ENCODE assay signal across 10 cellular contexts in the genomic region with DNA sequence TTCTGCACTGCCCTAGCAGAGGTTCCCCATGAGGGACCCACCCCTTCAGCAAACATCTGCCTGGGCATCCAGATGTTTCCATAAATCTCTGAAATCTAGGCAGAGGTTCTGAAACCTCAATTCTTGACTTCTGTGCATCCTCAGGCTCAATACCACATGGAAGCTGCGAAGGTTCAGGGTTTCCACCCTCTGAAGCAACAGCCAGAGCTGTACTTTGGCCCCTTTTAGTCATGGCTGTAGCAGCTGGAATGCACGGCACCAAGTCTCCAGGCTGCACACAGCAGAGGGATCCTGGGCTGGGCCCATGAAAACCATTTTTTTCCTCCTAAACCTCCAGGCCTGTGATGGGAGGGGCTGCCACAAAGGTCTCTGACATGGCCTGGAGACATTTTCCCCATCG.
"Had no signal": no experiment of that assay in that cellular context is flagged by ENCODE, and none has a peak within 500 bp of the region (broad histone marks: within the 10 kb centered on the region; RNA-seq: fewer than 3 reads in every experiment).

No MANE protein-coding gene starts in this region.

- H3K4me3 Mint-ChIP-seq: GM23338, H9, HFFc6 had no signal

- H3K4me3 ChIP-seq: GM23338, K562 had no signal

- ATAC-seq: GM23338, K562 had no signal

- FAIRE-seq: H1, H54, K562 had no signal

- H2AFZ ChIP-seq: GM23338 had no signal

- H3K27ac Mint-ChIP-seq: GM23338, H9, HFFc6 had no signal

- DNase-seq: H9, HCEC 1CT, HFFc6, IMR-90, KG1 had no signal

- H3K9me3 Mint-ChIP-seq: GM23338 had no signal

- H3K27ac ChIP-seq: HL-60 had no signal

- H3K4me1 Mint-ChIP-seq: GM23338, H9 had no signal

- H3K4me2 ChIP-seq: GM23338 had no signal
